Comparison of ENCODE assay signal across 11 cellular contexts in the genomic region with DNA sequence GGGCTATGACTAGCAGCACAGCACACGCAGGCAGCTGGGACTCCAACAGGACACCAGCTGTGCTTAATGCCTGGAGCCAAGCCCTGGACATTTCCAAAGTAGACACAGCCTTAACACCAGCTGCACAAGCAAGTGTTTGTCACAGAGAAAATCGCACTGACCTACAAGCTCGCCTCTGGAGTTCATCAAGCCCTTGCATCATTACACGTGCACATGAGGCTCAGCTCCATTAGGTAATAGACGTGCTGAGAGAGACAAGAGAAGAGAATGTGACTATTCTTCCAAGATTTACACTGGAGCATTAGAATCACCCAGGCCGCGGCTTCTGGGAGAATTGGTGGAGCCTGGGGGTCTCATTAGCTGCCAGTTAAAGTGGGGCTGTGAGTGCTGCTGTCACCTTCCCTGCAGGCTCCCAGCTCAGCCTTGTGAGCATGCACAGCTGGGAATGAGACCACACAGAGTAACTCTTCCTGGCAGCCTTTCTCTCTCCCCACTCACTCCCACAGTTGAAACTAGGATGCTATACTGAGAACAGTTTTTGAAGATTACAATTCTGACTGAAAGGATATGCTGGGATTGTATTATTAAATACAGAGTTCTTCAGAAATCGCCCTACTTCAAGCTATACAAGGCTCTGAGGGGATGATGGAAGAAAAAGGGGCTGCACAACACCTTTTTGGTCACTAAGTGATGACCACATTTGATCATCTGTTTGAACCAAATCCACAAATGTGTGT. TPM values are rescaled to one million over a fixed set of nuclear protein-coding genes. Genes with fewer than 3 reads are reported as not detected.
DNase-seq lines count a peak whose midpoint lies in the region; ATAC-seq and TF ChIP-seq lines count a peak whose summit lies in the region.
"Had no signal": no experiment of that assay in that cellular context is flagged by ENCODE, and none has a peak within 500 bp of the region (broad histone marks: within the 10 kb centered on the region; RNA-seq: fewer than 3 reads in every experiment).

No MANE protein-coding gene starts in this region.

- intact Hi-C loops in left ventricle myocardium superior (cut with micrococcal nuclease) (no loop called here), gastrocnemius medialis (cut with DNase I; ENCODE audit: low total_unique reads) (no loop called here), thyroid gland (cut with DNase I) (no loop called here)

- WGBS in thyroid gland, 2 donors, result 59 to 61% methylated on average over 8 of the region's 8 CpGs

- peaks cover 11% of the 10 kb centered on the region for H3K9me3 ChIP-seq in adipocyte (ENCODE audit: control insufficient read depth, low read length)
- H3K9me3 ChIP-seq in gastrocnemius medialis, result no peaks in the 10 kb centered on the region
- no peaks in the 10 kb centered on the region for H3K9me3 ChIP-seq in thyroid gland

- no peak overlapping the region for H3K27ac ChIP-seq in gastrocnemius medialis
- H3K27ac ChIP-seq in thyroid gland, result no peak overlapping the region

- TF ChIP-seq CTCF in gastrocnemius medialis (IDR thresholded peaks at IDR 0.05 in 4 of 5, conservative IDR thresholded peaks at IDR 0.05 in 1 of 5) (no peak), thyroid gland (IDR thresholded peaks at IDR 0.05) (no peak), GM13977 (IDR thresholded peaks at IDR 0.05; ENCODE audit: extremely low read depth, insufficient read depth, missing control alignments) (no peak)

- no peaks in the 10 kb centered on the region for H3K36me3 ChIP-seq in adipocyte (ENCODE audit: control insufficient read depth, insufficient read depth, low read length, severe bottlenecking)
- no peaks in the 10 kb centered on the region for H3K36me3 ChIP-seq in gastrocnemius medialis
- no peaks in the 10 kb centered on the region for H3K36me3 ChIP-seq in thyroid gland

- in situ Hi-C loops in gastrocnemius medialis (cut with MboI; ENCODE audit: low sequenced_read_pairs in 4 of 4) (no loop called here), GM13977 (cut with MboI; ENCODE audit: low pct_unique_long_range_greater_than_20kb, low sequenced_read_pairs, unreplicated experiment) (no loop called here)

- no peak overlapping the region for H3K9ac ChIP-seq in adipocyte (ENCODE audit: low read length)

- H3K4me1 ChIP-seq in adipocyte (ENCODE audit: control insufficient read depth, insufficient read depth, low read length) (peaks cover 11% of the 10 kb centered on the region), gastrocnemius medialis (no peaks in the 10 kb centered on the region), thyroid gland (no peaks in the 10 kb centered on the region)

- H3K27me3 ChIP-seq in adipocyte (replicated peaks; ENCODE audit: control insufficient read depth, insufficient read depth, low read length) (no peaks in the 10 kb centered on the region), gastrocnemius medialis (no peaks in the 10 kb centered on the region), thyroid gland (no peaks in the 10 kb centered on the region)

- TF ChIP-seq POLR2A in gastrocnemius medialis (IDR thresholded peaks at IDR 0.05), result no peak
- no peak for TF ChIP-seq POLR2A in thyroid gland (IDR thresholded peaks at IDR 0.05)

- no peak overlapping the region for H3K4me3 ChIP-seq in adipocyte (ENCODE audit: low read length)
- no peak overlapping the region for H3K4me3 ChIP-seq in gastrocnemius medialis
- H3K4me3 ChIP-seq in thyroid gland (replicated peaks in 1 of 3), result no peak overlapping the region

- peak; percentile 13 for DNase-seq in NCI-H2107 (lab: John Stamatoyannopoulos, UW)
- no peak for DNase-seq in NCI-H2107 treated with DMSO at 0.1 percent for 48 hours (lab: John Stamatoyannopoulos, UW; ENCODE audit: unreplicated experiment)
- DNase-seq in adipocyte (ENCODE audit: low read depth), result peak; percentile 37
- DNase-seq in left ventricle myocardium superior, result peak; percentile 70
- peak; percentile 16 to 24 for DNase-seq in gastrocnemius medialis
- no peak for DNase-seq in thyroid gland
- DNase-seq in NCI-H2029 treated with DMSO at 0.1 percent for 48 hours (lab: John Stamatoyannopoulos, UW), result no peak
- no peak for DNase-seq in GM13977 (ENCODE audit: low spot score)
- DNase-seq: naive thymus-derived CD8-positive, alpha-beta T cell had no signal

- ATAC-seq in left ventricle myocardium superior, result peak; percentile 98
- peak; percentile 39 to 85 for ATAC-seq in gastrocnemius medialis
- ATAC-seq: naive thymus-derived CD8-positive, alpha-beta T cell; Panc1 had no signal

RNA-seq across cellular contexts. Expression of gene STOML3, which starts 10.6 kb away (rescaled TPM):
- not detected for total RNA-seq in left ventricle myocardium superior
- total RNA-seq in gastrocnemius medialis, result not detected
- not detected for total RNA-seq in thyroid gland
- total RNA-seq: A172; naive thymus-derived CD8-positive, alpha-beta T cell had no signal

RNA-seq across cellular contexts. Expression of gene PROSER1, which starts 57.8 kb away (rescaled TPM):
- total RNA-seq in left ventricle myocardium superior (13.4 TPM), gastrocnemius medialis (10 to 100 TPM in 1 of 4 donors, 1 to 10 TPM in 3; 6.9 to 11.5 (median 9.1) TPM), thyroid gland (10 to 100 TPM; 22.7 to 63.6 (median 30.7) TPM)

RNA-seq across cellular contexts. Expression of gene NHLRC3, which starts 58.2 kb away (rescaled TPM):
- total RNA-seq in left ventricle myocardium superior (10.6 TPM), gastrocnemius medialis (10 to 100 TPM in 1 of 4 donors, 1 to 10 TPM in 3; 7.8 to 10.5 (median 8.0) TPM), thyroid gland (10 to 100 TPM; 31.0 to 46.4 (median 38.5) TPM)

Comparison
In these comparisons a context has a peak if more than half of its experiments do, and no peak if none do; other contexts are left out.
1. DNase-seq: peak in NCI-H2107 (single experiment), adipocyte (single experiment), left ventricle myocardium superior (single experiment) and gastrocnemius medialis (2 of 2); none in NCI-H2107 treated with DMSO at 0.1 percent for 48 hours (single experiment), thyroid gland (0 of 2), NCI-H2029 treated with DMSO at 0.1 percent for 48 hours (single experiment) and GM13977 (single experiment).